In genomic region chr19:6078068-6078467, GRCh38 we compare ENCODE assay signal across 30 cellular contexts. TPM values are rescaled to one million over a fixed set of nuclear protein-coding genes. Genes with fewer than 3 reads are reported as not detected.
"Had no signal": no experiment of that assay in that cellular context is flagged by ENCODE, and none has a peak within 500 bp of the region (broad histone marks: within the 10 kb centered on the region; RNA-seq: fewer than 3 reads in every experiment).

No MANE protein-coding gene starts in this region.

- H3K27me3 Mint-ChIP-seq: activated CD8-positive, alpha-beta memory T cell treated with anti-CD3 and anti-CD28 coated beads, Interleukin-2, amount 10 ng/mL, durations not matched to agents 7 days and 5 days; activated CD8-positive, alpha-beta T cell treated with anti-CD3 and anti-CD28 coated beads for 36 hours; brain; dendritic cell treated with granulocyte-macrophage colony-stimulating factor and Interleukin-4, amounts not matched to agents 40 ng/mL and 50 ng/mL, for 4 days had no signal

- H3K4me3 ChIP-seq: transverse colon had no signal

- ATAC-seq: activated CD8-positive, alpha-beta memory T cell treated with anti-CD3 and anti-CD28 coated beads, Interleukin-2, amount 10 ng/mL, durations not matched to agents 7 days and 5 days; activated CD8-positive, alpha-beta T cell treated with anti-CD3 and anti-CD28 coated beads for 36 hours; activated naive CD4-positive, alpha-beta T cell treated with anti-CD3 and anti-CD28 coated beads, Interleukin-2, amount 50 U/mL, for 72 hours; stimulated activated naive B cell treated with anti-CD40 and anti-IgM and Interleukin-4, amounts not matched to agents 10 μg/mL and 1 μg/mL and 100 μg/mL, for 72 hours had no signal

- H3K4me1 Mint-ChIP-seq: activated CD8-positive, alpha-beta memory T cell treated with anti-CD3 and anti-CD28 coated beads, Interleukin-2, amount 10 ng/mL, durations not matched to agents 7 days and 5 days had no signal

- H3K4me3 Mint-ChIP-seq: activated CD8-positive, alpha-beta memory T cell treated with anti-CD3 and anti-CD28 coated beads, Interleukin-2, amount 10 ng/mL, durations not matched to agents 7 days and 5 days; activated CD8-positive, alpha-beta T cell treated with anti-CD3 and anti-CD28 coated beads for 36 hours; brain; dendritic cell treated with granulocyte-macrophage colony-stimulating factor and Interleukin-4, amounts not matched to agents 40 ng/mL and 50 ng/mL, for 4 days; stimulated activated naive B cell treated with anti-CD40 and anti-IgM and Interleukin-4, amounts not matched to agents 10 μg/mL and 1 μg/mL and 100 μg/mL, for 72 hours; T-helper 1 cell treated with Interleukin-12 subunit alpha and Interleukin-12 subunit beta and Interleukin-4 antibody, amounts not matched to agents 30 μg/mL and 1 μg/mL, for 36 hours had no signal

- H3K27me3 ChIP-seq: transverse colon, vagina had no signal

- H3K27ac Mint-ChIP-seq: activated CD8-positive, alpha-beta memory T cell treated with anti-CD3 and anti-CD28 coated beads, Interleukin-2, amount 10 ng/mL, durations not matched to agents 7 days and 5 days; activated CD8-positive, alpha-beta T cell treated with anti-CD3 and anti-CD28 coated beads for 36 hours; activated naive CD4-positive, alpha-beta T cell treated with anti-CD3 and anti-CD28 coated beads, Interleukin-2, amount 50 U/mL, for 72 hours; dendritic cell treated with granulocyte-macrophage colony-stimulating factor and Interleukin-4, amounts not matched to agents 40 ng/mL and 50 ng/mL, for 4 days; stimulated activated naive B cell treated with anti-CD40 and anti-IgM and Interleukin-4, amounts not matched to agents 10 μg/mL and 1 μg/mL and 100 μg/mL, for 72 hours; T-helper 1 cell treated with Interleukin-12 subunit alpha and Interleukin-12 subunit beta and Interleukin-4 antibody, amounts not matched to agents 30 μg/mL and 1 μg/mL, for 36 hours had no signal

- DNase-seq: activated CD4-positive, alpha-beta T cell treated with anti-CD3 and anti-CD28 coated beads for 48 hours; activated CD8-positive, alpha-beta memory T cell treated with anti-CD3 and anti-CD28 coated beads, Interleukin-2, amount 10 ng/mL, durations not matched to agents 7 days and 5 days; activated CD8-positive, alpha-beta T cell treated with anti-CD3 and anti-CD28 coated beads for 36 hours; activated T-cell treated with anti-CD3 and anti-CD28 coated beads for 4 hours; aorta; effector CD4-positive, alpha-beta T cell; erythroblast; foreskin melanocyte; head of caudate nucleus; left cardiac atrium; occipital lobe; posterior cingulate gyrus; stimulated activated CD4-positive, alpha-beta T cell treated with anti-CD3 and anti-CD28 coated beads, Interleukin-2, amount 100 ng/mL, for 48 hours; stimulated activated CD8-positive, alpha-beta memory T cell treated with anti-CD3 and anti-CD28 coated beads, Interleukin-4, amount 100 ng/mL, for 48 hours; stimulated activated naive B cell treated with anti-CD40 and anti-IgM and Interleukin-4, amounts not matched to agents 10 μg/mL and 1 μg/mL and 100 μg/mL, for 72 hours; transverse colon had no signal

- H3K9me3 Mint-ChIP-seq: activated CD8-positive, alpha-beta T cell treated with anti-CD3 and anti-CD28 coated beads for 36 hours; activated naive CD4-positive, alpha-beta T cell treated with anti-CD3 and anti-CD28 coated beads, Interleukin-2, amount 50 U/mL, for 72 hours; brain; dendritic cell treated with granulocyte-macrophage colony-stimulating factor and Interleukin-4, amounts not matched to agents 40 ng/mL and 50 ng/mL, for 4 days; stimulated activated naive B cell treated with anti-CD40 and anti-IgM and Interleukin-4, amounts not matched to agents 10 μg/mL and 1 μg/mL and 100 μg/mL, for 72 hours; T-helper 1 cell treated with Interleukin-12 subunit alpha and Interleukin-12 subunit beta and Interleukin-4 antibody, amounts not matched to agents 30 μg/mL and 1 μg/mL, for 36 hours had no signal

- H3K36me3 ChIP-seq: transverse colon, vagina had no signal

- H3K36me3 Mint-ChIP-seq: activated CD8-positive, alpha-beta memory T cell treated with anti-CD3 and anti-CD28 coated beads, Interleukin-2, amount 10 ng/mL, durations not matched to agents 7 days and 5 days; activated naive CD4-positive, alpha-beta T cell treated with anti-CD3 and anti-CD28 coated beads, Interleukin-2, amount 50 U/mL, for 72 hours; brain; stimulated activated naive B cell treated with anti-CD40 and anti-IgM and Interleukin-4, amounts not matched to agents 10 μg/mL and 1 μg/mL and 100 μg/mL, for 72 hours had no signal

- H3K9me3 ChIP-seq: transverse colon, vagina had no signal

- FAIRE-seq: endometrium, islet of Langerhans had no signal

RNA-seq across cellular contexts. Expression of gene ACSBG2, which starts 57.4 kb away (rescaled TPM):
- total RNA-seq: activated CD8-positive, alpha-beta memory T cell treated with anti-CD3 and anti-CD28 coated beads, Interleukin-2, amount 10 ng/mL, durations not matched to agents 7 days and 5 days; activated CD8-positive, alpha-beta T cell treated with anti-CD3 and anti-CD28 coated beads for 36 hours; aorta; cardiac septum; left cardiac atrium; liver; myocyte; renal cortical epithelial cell; temporal lobe; transverse colon; vagina had no signal
- polyA plus RNA-seq: adipose tissue, liver, neural cell had no signal
